13 cellular contexts compared by ENCODE assay signal in genomic region chr16:11162571-11163268, GRCh38.
DNase-seq lines count a peak whose midpoint lies in the region; TF ChIP-seq lines count a peak whose summit lies in the region.
"Had no signal": no experiment of that assay in that cellular context is flagged by ENCODE, and none has a peak within 500 bp of the region (broad histone marks: within the 10 kb centered on the region; RNA-seq: fewer than 3 reads in every experiment).

No MANE protein-coding gene starts in this region.

- POLR2A ChIA-PET in RWPE1 (lab: Yijun Ruan, JAX; ENCODE audit: low non-redundant PET), result no interaction called here

- TF ChIP-seq POLR2A in adrenal gland (IDR thresholded peaks at IDR 0.05) (no peak), stomach (IDR thresholded peaks at IDR 0.05) (no peak)

- TF ChIP-seq CTCF in adrenal gland (IDR thresholded peaks at IDR 0.05) (no peak), right atrium auricular region (IDR thresholded peaks at IDR 0.05) (no peak), stomach (IDR thresholded peaks at IDR 0.05) (no peak), RWPE1 (conservative IDR thresholded peaks at IDR 0.05; ENCODE audit: low read depth) (no peak)

- H3K9me3 ChIP-seq in adrenal gland (replicated peaks in 1 of 3) (no peaks in the 10 kb centered on the region), right atrium auricular region (no peaks in the 10 kb centered on the region), stomach (no peaks in the 10 kb centered on the region)
- H3K9me3 ChIP-seq: SJSA1 had no signal

- peaks cover 11 to 24% of the 10 kb centered on the region in 2 donors for H3K4me1 ChIP-seq in adrenal gland (replicated peaks in 1 of 2)
- H3K4me1 ChIP-seq in right atrium auricular region, result peaks cover 3 to 34% of the 10 kb centered on the region in 2 donors
- peaks cover 6 to 43% (median 27%) of the 10 kb centered on the region in 4 donors for H3K4me1 ChIP-seq in stomach

- no peak overlapping the region for H3K4me3 Mint-ChIP-seq in T-helper 2 cell treated with Interferon-gamma antibody and Interleukin-4, amounts not matched to agents 5 μg/mL and 100 μg/mL, for 36 hours
- H3K4me3 Mint-ChIP-seq: CD8-positive, alpha-beta memory T cell had no signal

- peaks cover 10% of the 10 kb centered on the region for H3K9me3 Mint-ChIP-seq in T-helper 2 cell treated with Interferon-gamma antibody and Interleukin-4, amounts not matched to agents 5 μg/mL and 100 μg/mL, for 36 hours
- H3K9me3 Mint-ChIP-seq: CD8-positive, alpha-beta memory T cell had no signal

- H3K27me3 ChIP-seq in adrenal gland (no peaks in the 10 kb centered on the region), right atrium auricular region (no peaks in the 10 kb centered on the region), stomach (no peaks in the 10 kb centered on the region)
- H3K27me3 ChIP-seq: MG63, SJSA1 had no signal

- WGBS in adrenal gland, 4 donors, result 50 to 63% (median 59%) methylated on average over 6 to 9 of the region's 9 CpGs
- WGBS in stomach, 5 donors, result 77 to 85% (median 80%) methylated on average over 9 of the region's 9 CpGs

- peaks cover 61% of the 10 kb centered on the region for H3K4me1 Mint-ChIP-seq in T-helper 2 cell treated with Interferon-gamma antibody and Interleukin-4, amounts not matched to agents 5 μg/mL and 100 μg/mL, for 36 hours (ENCODE audit: low read depth)

- H3K36me3 Mint-ChIP-seq in T-helper 2 cell treated with Interferon-gamma antibody and Interleukin-4, amounts not matched to agents 5 μg/mL and 100 μg/mL, for 36 hours (ENCODE audit: low read depth), result peaks cover 23% of the 10 kb centered on the region

- H3K27ac Mint-ChIP-seq in T-helper 2 cell treated with Interferon-gamma antibody and Interleukin-4, amounts not matched to agents 5 μg/mL and 100 μg/mL, for 36 hours, result peak overlapping the region; percentile 6

- CTCF ChIA-PET in RWPE1 (lab: Yijun Ruan, JAX), result no interaction called here

- H3K36me3 ChIP-seq in adrenal gland (replicated peaks in 1 of 2) (peaks cover 0 to 3% of the 10 kb centered on the region in 2 donors), right atrium auricular region (peaks cover 13% of the 10 kb centered on the region), stomach (peaks cover 9 to 20% (median 16%) of the 10 kb centered on the region in 4 donors)
- H3K36me3 ChIP-seq: MG63, SJSA1 had no signal

- no peak for TF ChIP-seq EP300 in stomach (IDR thresholded peaks at IDR 0.05)

- H3K27me3 Mint-ChIP-seq in T-helper 2 cell treated with Interferon-gamma antibody and Interleukin-4, amounts not matched to agents 5 μg/mL and 100 μg/mL, for 36 hours (ENCODE audit: low read depth), result no peaks in the 10 kb centered on the region
- H3K27me3 Mint-ChIP-seq: CD8-positive, alpha-beta memory T cell had no signal

- no peak overlapping the region for H3K4me3 ChIP-seq in adrenal gland
- H3K4me3 ChIP-seq in right atrium auricular region, result no peak overlapping the region
- H3K4me3 ChIP-seq in stomach, result no peak overlapping the region
- H3K4me3 ChIP-seq: MG63, SJSA1 had no signal

- DNase-seq in T-helper 2 cell treated with Interferon-gamma antibody and Interleukin-4, amounts not matched to agents 5 μg/mL and 100 μg/mL, for 36 hours (ENCODE audit: low spot score), result no peak
- no peak for DNase-seq in T-helper 2 cell
- peak in 6 of 7 donors; percentile 48 to 71 (median 64) for DNase-seq in adrenal gland
- no peak for DNase-seq in right atrium auricular region (ENCODE audit: low spot score)
- no peak for DNase-seq in stomach
- DNase-seq in NCI-H446 treated with DMSO at 0.1 percent for 48 hours (lab: John Stamatoyannopoulos, UW), result no peak
- DNase-seq in kidney tubule cell (ENCODE audit: low spot score), result no peak
- DNase-seq in RWPE1 (ENCODE audit: low spot score), result no peak
- DNase-seq: activated T-cell treated with anti-CD3 and anti-CD28 coated beads, Interleukin-2, amount 50 U/mL, for 48 hours; CD8-positive, alpha-beta memory T cell; MG63; stimulated activated CD4-positive, alpha-beta T cell treated with anti-CD3 and anti-CD28 coated beads, Interleukin-1b, Interleukin-23, amount 100 ng/mL, for 48 hours had no signal

- H3K27ac ChIP-seq in adrenal gland (peak overlapping the region in 3 of 5 donors; percentile 33 to 74 (median 46)), right atrium auricular region (peak overlapping the region; percentile 65 to 85), stomach (peak overlapping the region in 3 of 5 donors; percentile 26 to 76 (median 68)), RWPE1 (no peak overlapping the region)
- H3K27ac ChIP-seq: SJSA1 had no signal

- intact Hi-C loops in adrenal gland (cut with DNase I), result loop anchor here (10.0 kb wide), 2 partner anchors 62 to 82 kb away; no protein-coding TSS in a partner anchor
- intact Hi-C loops in stomach (cut with DNase I; ENCODE audit: low total_unique reads), result no loop called here

Comparison
In these comparisons a context has a peak if more than half of its experiments do, and no peak if none do; other contexts are left out.
1. DNase-seq: peak in adrenal gland (6 of 7); none in T-helper 2 cell treated with Interferon-gamma antibody and Interleukin-4, amounts not matched to agents 5 μg/mL and 100 μg/mL, for 36 hours (single experiment), T-helper 2 cell (0 of 5), right atrium auricular region (single experiment), stomach (single experiment), NCI-H446 treated with DMSO at 0.1 percent for 48 hours (single experiment), kidney tubule cell (single experiment) and RWPE1 (single experiment).